12 cellular contexts compared by ENCODE assay signal in genomic region chr17:42568341-42569111, GRCh38. TPM values are rescaled to one million over a fixed set of nuclear protein-coding genes. Genes with fewer than 3 reads are reported as not detected.
A peak's percentile ranks its signal among the peaks of the same experiment; 100 is the strongest.
DNase-seq lines count a peak whose midpoint lies in the region; ATAC-seq and TF ChIP-seq lines count a peak whose summit lies in the region.
"Had no signal": no experiment of that assay in that cellular context is flagged by ENCODE, and none has a peak within 500 bp of the region (broad histone marks: within the 10 kb centered on the region; RNA-seq: fewer than 3 reads in every experiment).

No MANE protein-coding gene starts in this region.

- peak overlapping the region; percentile 92 for H3K4me3 Mint-ChIP-seq in activated CD4-positive, alpha-beta T cell treated with anti-CD3 and anti-CD28 coated beads, Interleukin-2, amount 10 ng/mL, durations not matched to agents 7 days and 5 days
- H3K4me3 Mint-ChIP-seq in activated CD4-positive, alpha-beta memory T cell treated with anti-CD3 and anti-CD28 coated beads for 36 hours: peak overlapping the region; percentile 96
- H3K4me3 Mint-ChIP-seq in stimulated activated memory B cell treated with anti-CD40 and anti-IgM and Interleukin-4, amounts not matched to agents 10 μg/mL and 1 μg/mL and 100 μg/mL, for 72 hours: peak overlapping the region; percentile 49

- no peak overlapping the region for H3K4me3 ChIP-seq in hepatocyte

- CTCF ChIA-PET in activated CD4-positive, alpha-beta T cell treated with anti-CD3 and anti-CD28 coated beads, Interleukin-2, amount 10 ng/mL, durations not matched to agents 7 days and 5 days (lab: Charles Lee): interaction anchor here (1.0 to 5.1 kb wide), 4 partner anchors 9 to 37 kb away, joined by 4 to 38 read pairs (median 4); partner anchors contain the start of gene PSMC3IP
- CTCF ChIA-PET in activated CD4-positive, alpha-beta memory T cell treated with anti-CD3 and anti-CD28 coated beads for 36 hours (lab: Charles Lee): interaction anchor here (1.0 to 5.4 kb wide), 6 partner anchors 9 to 112 kb away, joined by 3 to 50 read pairs (median 4); partner anchors contain the start of gene PSMC3IP

- intact Hi-C loops in activated CD4-positive, alpha-beta memory T cell treated with anti-CD3 and anti-CD28 coated beads for 36 hours (cut with micrococcal nuclease): no loop called here

- no peak overlapping the region for H2AFZ ChIP-seq in hepatocyte

- H3K9me3 Mint-ChIP-seq in activated CD4-positive, alpha-beta T cell treated with anti-CD3 and anti-CD28 coated beads, Interleukin-2, amount 10 ng/mL, durations not matched to agents 7 days and 5 days: no peaks in the 10 kb centered on the region
- H3K9me3 Mint-ChIP-seq in activated CD4-positive, alpha-beta memory T cell treated with anti-CD3 and anti-CD28 coated beads for 36 hours: no peaks in the 10 kb centered on the region
- no peaks in the 10 kb centered on the region for H3K9me3 Mint-ChIP-seq in stimulated activated memory B cell treated with anti-CD40 and anti-IgM and Interleukin-4, amounts not matched to agents 10 μg/mL and 1 μg/mL and 100 μg/mL, for 72 hours

- H3K9me3 ChIP-seq in hepatocyte (ENCODE audit: low read depth): no peaks in the 10 kb centered on the region
- H3K9me3 ChIP-seq: mucosa of descending colon had no signal

- WGBS in hepatocyte (ENCODE audit: low lambda C conversion rate, missing lambda C conversion rate): 96% methylated on average over 13 of the region's 14 CpGs

- H3K4me1 Mint-ChIP-seq in activated CD4-positive, alpha-beta T cell treated with anti-CD3 and anti-CD28 coated beads, Interleukin-2, amount 10 ng/mL, durations not matched to agents 7 days and 5 days: peaks cover 37% of the 10 kb centered on the region
- peaks cover 36% of the 10 kb centered on the region for H3K4me1 Mint-ChIP-seq in activated CD4-positive, alpha-beta memory T cell treated with anti-CD3 and anti-CD28 coated beads for 36 hours (ENCODE audit: low read depth)
- peaks cover 47% of the 10 kb centered on the region for H3K4me1 Mint-ChIP-seq in stimulated activated memory B cell treated with anti-CD40 and anti-IgM and Interleukin-4, amounts not matched to agents 10 μg/mL and 1 μg/mL and 100 μg/mL, for 72 hours

- no peak for TF ChIP-seq CTCF in hepatocyte (IDR thresholded peaks at IDR 0.05; ENCODE audit: poor library complexity)

- H3K36me3 Mint-ChIP-seq in activated CD4-positive, alpha-beta T cell treated with anti-CD3 and anti-CD28 coated beads, Interleukin-2, amount 10 ng/mL, durations not matched to agents 7 days and 5 days (ENCODE audit: low read depth): peaks cover 57% of the 10 kb centered on the region
- peaks cover 37% of the 10 kb centered on the region for H3K36me3 Mint-ChIP-seq in activated CD4-positive, alpha-beta memory T cell treated with anti-CD3 and anti-CD28 coated beads for 36 hours
- peaks cover 63% of the 10 kb centered on the region for H3K36me3 Mint-ChIP-seq in stimulated activated memory B cell treated with anti-CD40 and anti-IgM and Interleukin-4, amounts not matched to agents 10 μg/mL and 1 μg/mL and 100 μg/mL, for 72 hours

- no peaks in the 10 kb centered on the region for H3K27me3 Mint-ChIP-seq in activated CD4-positive, alpha-beta T cell treated with anti-CD3 and anti-CD28 coated beads, Interleukin-2, amount 10 ng/mL, durations not matched to agents 7 days and 5 days
- H3K27me3 Mint-ChIP-seq in activated CD4-positive, alpha-beta memory T cell treated with anti-CD3 and anti-CD28 coated beads for 36 hours: no peaks in the 10 kb centered on the region
- no peaks in the 10 kb centered on the region for H3K27me3 Mint-ChIP-seq in stimulated activated memory B cell treated with anti-CD40 and anti-IgM and Interleukin-4, amounts not matched to agents 10 μg/mL and 1 μg/mL and 100 μg/mL, for 72 hours

- POLR2A ChIA-PET in activated CD4-positive, alpha-beta T cell treated with anti-CD3 and anti-CD28 coated beads, Interleukin-2, amount 10 ng/mL, durations not matched to agents 7 days and 5 days (lab: Charles Lee): no interaction called here
- POLR2A ChIA-PET in activated CD4-positive, alpha-beta memory T cell treated with anti-CD3 and anti-CD28 coated beads for 36 hours (lab: Charles Lee): interaction anchor here (0.8 to 3.8 kb wide), 4 partner anchors 9 to 33 kb away, joined by 3 to 38 read pairs (median 4); partner anchors contain the start of genes NAGLU and PSMC3IP

- no peaks in the 10 kb centered on the region for H3K27me3 ChIP-seq in hepatocyte

- H3K27ac ChIP-seq in hepatocyte: peak overlapping the region; percentile 93

- H3K9me2 ChIP-seq in hepatocyte (replicated peaks; ENCODE audit: insufficient read depth): no peaks in the 10 kb centered on the region

- no peak for DNase-seq in activated CD4-positive, alpha-beta T cell treated with anti-CD3 and anti-CD28 coated beads, Interleukin-2, amount 10 ng/mL, durations not matched to agents 7 days and 5 days
- DNase-seq in activated CD4-positive, alpha-beta T cell treated with anti-CD3 and anti-CD28 coated beads for 48 hours: no peak
- DNase-seq in activated CD4-positive, alpha-beta memory T cell treated with anti-CD3 and anti-CD28 coated beads for 36 hours: no peak
- no peak for DNase-seq in hepatocyte (ENCODE audit: low spot score)
- DNase-seq in KG1 (lab: John Stamatoyannopoulos, UW): no peak
- no peak for DNase-seq in COR-L47 (lab: John Stamatoyannopoulos, UW)
- DNase-seq: MM.1S; NCI-H748 treated with DMSO at 0.1 percent for 48 hours; stimulated activated CD4-positive, alpha-beta T cell treated with anti-CD3 and anti-CD28 coated beads, Interleukin-2, amount 100 ng/mL, for 48 hours had no signal

- no peak for ATAC-seq in stimulated activated memory B cell treated with anti-CD40 and anti-IgM and Interleukin-4, amounts not matched to agents 10 μg/mL and 1 μg/mL and 100 μg/mL, for 72 hours
- no peak for ATAC-seq in GM19395 (IDR thresholded peaks at IDR 0.05; ENCODE audit: unreplicated experiment)

- no peaks in the 10 kb centered on the region for H3K36me3 ChIP-seq in hepatocyte (replicated peaks; ENCODE audit: insufficient read depth, low read depth)

- H3K4me1 ChIP-seq in hepatocyte (ENCODE audit: insufficient read depth): peaks cover 9% of the 10 kb centered on the region

- H4K20me1 ChIP-seq in hepatocyte (ENCODE audit: insufficient read depth, poor library complexity, severe bottlenecking): no peaks in the 10 kb centered on the region

- peak overlapping the region; percentile 96 for H3K4me2 ChIP-seq in hepatocyte

- peak overlapping the region; percentile 48 for H3K27ac Mint-ChIP-seq in activated CD4-positive, alpha-beta T cell treated with anti-CD3 and anti-CD28 coated beads, Interleukin-2, amount 10 ng/mL, durations not matched to agents 7 days and 5 days
- peak overlapping the region; percentile 33 for H3K27ac Mint-ChIP-seq in activated CD4-positive, alpha-beta memory T cell treated with anti-CD3 and anti-CD28 coated beads for 36 hours
- H3K27ac Mint-ChIP-seq in stimulated activated memory B cell treated with anti-CD40 and anti-IgM and Interleukin-4, amounts not matched to agents 10 μg/mL and 1 μg/mL and 100 μg/mL, for 72 hours: peak overlapping the region; percentile 87

- H3K79me2 ChIP-seq in hepatocyte: peaks cover 45% of the 10 kb centered on the region

RNA-seq across cellular contexts. Expression of gene MLX, which starts 1.6 kb away (rescaled TPM):
- total RNA-seq in activated CD4-positive, alpha-beta T cell treated with anti-CD3 and anti-CD28 coated beads, Interleukin-2, amount 10 ng/mL, durations not matched to agents 7 days and 5 days: 10 to 100 TPM; 56.7 to 62.3 TPM
- 10 to 100 TPM; 38.4 to 39.7 TPM for total RNA-seq in activated CD4-positive, alpha-beta memory T cell treated with anti-CD3 and anti-CD28 coated beads for 36 hours
- 29.7 and 34.0 TPM in 2 replicates for total RNA-seq in hepatocyte
- polyA plus RNA-seq in hepatocyte: 33.1 and 39.5 TPM in 2 replicates

RNA-seq across cellular contexts. Expression of gene COASY, which starts 6.6 kb away (rescaled TPM):
- 10 to 100 TPM; 72.5 to 86.1 TPM for total RNA-seq in activated CD4-positive, alpha-beta T cell treated with anti-CD3 and anti-CD28 coated beads, Interleukin-2, amount 10 ng/mL, durations not matched to agents 7 days and 5 days
- total RNA-seq in activated CD4-positive, alpha-beta memory T cell treated with anti-CD3 and anti-CD28 coated beads for 36 hours: 100 to 1,000 TPM in 1 of 2 experiments, 10 to 100 TPM in 1; 92.8 to 103 TPM
- total RNA-seq in hepatocyte: 27.7 and 33.9 TPM in 2 replicates
- 91.6 and 93.9 TPM in 2 replicates for polyA plus RNA-seq in hepatocyte

RNA-seq across cellular contexts. Expression of gene PSMC3IP, which starts 9.0 kb away (rescaled TPM):
- total RNA-seq in activated CD4-positive, alpha-beta T cell treated with anti-CD3 and anti-CD28 coated beads, Interleukin-2, amount 10 ng/mL, durations not matched to agents 7 days and 5 days: 10 to 100 TPM; 17.4 to 18.5 TPM
- 10 to 100 TPM; 26.4 to 29.4 TPM for total RNA-seq in activated CD4-positive, alpha-beta memory T cell treated with anti-CD3 and anti-CD28 coated beads for 36 hours
- 1.5 and 1.9 TPM in 2 replicates for total RNA-seq in hepatocyte
- polyA plus RNA-seq in hepatocyte: 3.7 and 4.2 TPM in 2 replicates

RNA-seq across cellular contexts. Expression of gene HSD17B1, which starts 15.8 kb away (rescaled TPM):
- total RNA-seq in activated CD4-positive, alpha-beta T cell treated with anti-CD3 and anti-CD28 coated beads, Interleukin-2, amount 10 ng/mL, durations not matched to agents 7 days and 5 days: under 1 TPM; 0.73 to 0.97 TPM
- total RNA-seq in activated CD4-positive, alpha-beta memory T cell treated with anti-CD3 and anti-CD28 coated beads for 36 hours: under 1 TPM; 0.44 to 0.52 TPM
- total RNA-seq in hepatocyte: 0.12 and 2.7 TPM in 2 replicates
- polyA plus RNA-seq in hepatocyte: 4.8 and 6.6 TPM in 2 replicates

RNA-seq across cellular contexts. Expression of gene NAGLU, which starts 32.5 kb away (rescaled TPM):
- 10 to 100 TPM; 16.4 to 18.8 TPM for total RNA-seq in activated CD4-positive, alpha-beta T cell treated with anti-CD3 and anti-CD28 coated beads, Interleukin-2, amount 10 ng/mL, durations not matched to agents 7 days and 5 days
- 10 to 100 TPM; 12.2 to 13.9 TPM for total RNA-seq in activated CD4-positive, alpha-beta memory T cell treated with anti-CD3 and anti-CD28 coated beads for 36 hours
- 76.4 and 78.1 TPM in 2 replicates for total RNA-seq in hepatocyte
- polyA plus RNA-seq in hepatocyte: 121 and 152 TPM in 2 replicates

Comparison
In these comparisons a context has a peak if more than half of its experiments do, and no peak if none do; other contexts are left out.
1. H3K27ac Mint-ChIP-seq: peak in every context shown above with its lines; median percentile 87 in stimulated activated memory B cell treated with anti-CD40 and anti-IgM and Interleukin-4, amounts not matched to agents 10 μg/mL and 1 μg/mL and 100 μg/mL, for 72 hours; 48 in activated CD4-positive, alpha-beta T cell treated with anti-CD3 and anti-CD28 coated beads, Interleukin-2, amount 10 ng/mL, durations not matched to agents 7 days and 5 days; 33 in activated CD4-positive, alpha-beta memory T cell treated with anti-CD3 and anti-CD28 coated beads for 36 hours.